32 cellular contexts compared by ENCODE assay signal in the genomic region with DNA sequence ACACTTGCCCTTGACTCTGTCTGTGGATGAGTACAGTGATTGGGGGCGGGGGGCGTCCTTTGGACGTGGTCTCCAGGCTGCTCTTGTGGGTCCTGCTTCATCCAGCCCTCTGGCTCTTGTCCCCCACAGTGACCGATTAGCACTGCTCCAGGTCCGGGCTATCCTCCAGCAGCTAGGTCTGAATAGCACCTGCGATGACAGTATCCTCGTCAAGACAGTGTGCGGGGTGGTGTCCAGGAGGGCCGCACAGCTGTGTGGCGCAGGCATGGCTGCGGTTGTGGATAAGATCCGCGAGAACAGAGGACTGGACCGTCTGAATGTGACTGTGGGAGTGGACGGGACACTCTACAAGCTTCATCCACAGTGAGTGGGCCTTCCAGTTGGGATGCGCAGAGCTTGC. TPM values are rescaled to one million over a fixed set of nuclear protein-coding genes. Genes with fewer than 3 reads are reported as not detected.
DNase-seq lines count a peak whose midpoint lies in the region; ATAC-seq, FAIRE-seq and TF ChIP-seq lines count a peak whose summit lies in the region.
"Had no signal": no experiment of that assay in that cellular context is flagged by ENCODE, and none has a peak within 500 bp of the region (broad histone marks: within the 10 kb centered on the region; RNA-seq: fewer than 3 reads in every experiment).

No MANE protein-coding gene starts in this region.

- H3F3A ChIP-seq in GM23248 (ENCODE audit: insufficient read depth), result peaks cover 18% of the 10 kb centered on the region

- in situ Hi-C loops in HepG2 (cut with HindIII; ENCODE audit: extremely low pct_ligation_motif_present, low pct_unique_long_range_greater_than_20kb), result no loop called here
- in situ Hi-C loops in GM23248 (cut with MboI), result no loop called here

- no peak overlapping the region for H3K4me3 Mint-ChIP-seq in stimulated activated naive CD8-positive, alpha-beta T cell treated with anti-CD3 and anti-CD28 coated beads, Interleukin-15, amount 100 ng/mL, for 72 hours
- H3K4me3 Mint-ChIP-seq: activated CD8-positive, alpha-beta T cell treated with anti-CD3 and anti-CD28 coated beads for 36 hours; endodermal cell; stimulated activated naive CD8-positive, alpha-beta T cell treated with anti-CD3 and anti-CD28 coated beads, Interleukin-15, Interleukin-2, amounts not matched to agents 100 ng/mL and 50 ng/mL, for 24 hours had no signal

- H2AK5ac ChIP-seq in mesenchymal stem cell (ENCODE audit: low read length, severe bottlenecking), result no peak overlapping the region

- DNase-seq in HepG2 (ENCODE audit: low spot score) (no peak), mesenchymal stem cell (no peak), HuH-7 (ENCODE audit: low spot score) (no peak), NCI-H2029 treated with DMSO at 0.1 percent for 48 hours (lab: John Stamatoyannopoulos, UW) (no peak), GM23248 (no peak)
- DNase-seq in stimulated activated naive CD8-positive, alpha-beta T cell treated with anti-CD3 and anti-CD28 coated beads, Interleukin-15, amount 100 ng/mL, for 72 hours, result no peak
- DNase-seq: activated CD8-positive, alpha-beta memory T cell treated with anti-CD3 and anti-CD28 coated beads, Interleukin-2, amount 50 U/mL, for 48 hours; activated CD8-positive, alpha-beta T cell treated with anti-CD3 and anti-CD28 coated beads for 36 hours; activated gamma-delta T cell; BE2C; dermis blood vessel endothelial cell; endodermal cell; esophagus squamous epithelium; foreskin keratinocyte; Karpas-422; kidney glomerular epithelial cell; mammary epithelial cell; NCI-H2029; NCI-H526 treated with DMSO at 0.1 percent for 48 hours; PC-3; retina; SHP77; stimulated activated CD4-positive, alpha-beta T cell treated with anti-CD3 and anti-CD28 coated beads, Interleukin-2, amount 100 ng/mL, for 24 hours had no signal

- no peak for TF ChIP-seq POLR2A in HepG2 (IDR thresholded peaks at IDR 0.05; ENCODE audit: insufficient read depth in 1 of 2, low read depth in 2 of 2, low read length in 2 of 2)

- H3K27me3 Mint-ChIP-seq in stimulated activated naive CD8-positive, alpha-beta T cell treated with anti-CD3 and anti-CD28 coated beads, Interleukin-15, amount 100 ng/mL, for 72 hours, result no peaks in the 10 kb centered on the region
- H3K27me3 Mint-ChIP-seq: activated CD8-positive, alpha-beta T cell treated with anti-CD3 and anti-CD28 coated beads for 36 hours; stimulated activated naive CD8-positive, alpha-beta T cell treated with anti-CD3 and anti-CD28 coated beads, Interleukin-15, Interleukin-2, amounts not matched to agents 100 ng/mL and 50 ng/mL, for 24 hours had no signal

- H4K8ac ChIP-seq in mesenchymal stem cell (ENCODE audit: low read length), result no peak overlapping the region

- no peak overlapping the region for H3K23ac ChIP-seq in mesenchymal stem cell (ENCODE audit: low read length in 2 of 2)

- H2BK12ac ChIP-seq in mesenchymal stem cell (ENCODE audit: low read length in 2 of 2), result no peak overlapping the region

- no peaks in the 10 kb centered on the region for H3K9me2 ChIP-seq in GM23248 (ENCODE audit: insufficient read depth)

- intact Hi-C loops in HepG2 (cut with micrococcal nuclease; ENCODE audit: unreplicated experiment), result no loop called here

- H3K79me2 ChIP-seq in HepG2 (ENCODE audit: insufficient read depth, low read length), result no peaks in the 10 kb centered on the region
- H3K79me2 ChIP-seq in GM23248 (ENCODE audit: insufficient read depth), result 0 out of 2 replicates have a peak, but pooled peaks cover 10% of the 10 kb centered on the region
- H3K79me2 ChIP-seq: parathyroid adenoma had no signal

- no peaks in the 10 kb centered on the region for H3K27me3 ChIP-seq in liver (ENCODE audit: control insufficient read depth in 4 of 4, insufficient read depth in 4 of 4, low read length in 3 of 4)
- H3K27me3 ChIP-seq in HepG2 (ENCODE audit: control insufficient read depth in 1 of 2, insufficient read depth in 2 of 2, low read length in 2 of 2), result peaks cover 0 to 17% of the 10 kb centered on the region in 2 experiments; a peak in 1 of 5 replicates
- H3K27me3 ChIP-seq in mesenchymal stem cell (ENCODE audit: control insufficient read depth in 1 of 2, insufficient read depth in 1 of 2, low read length in 2 of 2), result no peaks in the 10 kb centered on the region
- no peaks in the 10 kb centered on the region for H3K27me3 ChIP-seq in GM23248 (replicated peaks; ENCODE audit: insufficient read depth)
- H3K27me3 ChIP-seq: BE2C, esophagus squamous epithelium, foreskin keratinocyte had no signal

- WGBS in liver, result 80% methylated on average over 16 of the region's 16 CpGs
- 48% methylated on average over 13 of the region's 16 CpGs for WGBS in HepG2 (ENCODE audit: low lambda C conversion rate)
- 97% methylated on average over 16 of the region's 16 CpGs for WGBS in mesenchymal stem cell
- 95 to 96% methylated on average over 16 of the region's 16 CpGs for WGBS in GM23248 (ENCODE audit: low coverage in 1 of 2, low lambda C conversion rate in 2 of 2, missing lambda C conversion rate in 2 of 2), 2 experiments

- no peak overlapping the region for H2BK5ac ChIP-seq in mesenchymal stem cell (ENCODE audit: low read depth, low read length, poor library complexity, severe bottlenecking)

- H3K79me1 ChIP-seq in mesenchymal stem cell (replicated peaks; ENCODE audit: low read length, poor library complexity, severe bottlenecking), result peaks cover 21% of the 10 kb centered on the region

- no peak overlapping the region for H3K14ac ChIP-seq in mesenchymal stem cell (ENCODE audit: low read length in 2 of 2)

- no peak overlapping the region for H3K4me3 ChIP-seq in liver (ENCODE audit: low read depth in 1 of 3, low read length in 3 of 3)
- H3K4me3 ChIP-seq in HepG2 (replicated peaks in 1 of 3; ENCODE audit: insufficient read depth in 1 of 3, low read depth in 2 of 3, low read length in 3 of 3), result no peak overlapping the region
- no peak overlapping the region for H3K4me3 ChIP-seq in mesenchymal stem cell (ENCODE audit: insufficient read depth in 1 of 2, low read depth in 1 of 2, low read length in 2 of 2)
- H3K4me3 ChIP-seq in GM23248, result no peak overlapping the region
- H3K4me3 ChIP-seq: esophagus squamous epithelium, GM12878, smooth muscle cell had no signal

- H3K9ac ChIP-seq in liver (ENCODE audit: low read depth in 1 of 2, low read length in 2 of 2) (no peak overlapping the region), HepG2 (ENCODE audit: insufficient read depth, low read depth, low read length) (no peak overlapping the region), mesenchymal stem cell (ENCODE audit: low read length) (peak overlapping the region; percentile 12), GM23248 (no peak overlapping the region)
- H3K9ac ChIP-seq: parathyroid adenoma had no signal

- no peaks in the 10 kb centered on the region for H3K9me3 Mint-ChIP-seq in stimulated activated naive CD8-positive, alpha-beta T cell treated with anti-CD3 and anti-CD28 coated beads, Interleukin-15, amount 100 ng/mL, for 72 hours
- H3K9me3 Mint-ChIP-seq: activated CD8-positive, alpha-beta T cell treated with anti-CD3 and anti-CD28 coated beads for 36 hours; endodermal cell; stimulated activated naive CD8-positive, alpha-beta T cell treated with anti-CD3 and anti-CD28 coated beads, Interleukin-15, Interleukin-2, amounts not matched to agents 100 ng/mL and 50 ng/mL, for 24 hours had no signal

- no peaks in the 10 kb centered on the region for H3K4me1 ChIP-seq in liver (ENCODE audit: control insufficient read depth in 4 of 4, insufficient read depth in 4 of 4, low read length in 3 of 4)
- no peaks in the 10 kb centered on the region for H3K4me1 ChIP-seq in HepG2 (ENCODE audit: insufficient read depth, low read length)
- no peaks in the 10 kb centered on the region for H3K4me1 ChIP-seq in mesenchymal stem cell (ENCODE audit: control insufficient read depth, insufficient read depth, low read depth, low read length)
- peaks cover 13% of the 10 kb centered on the region for H3K4me1 ChIP-seq in GM23248 (ENCODE audit: insufficient read depth)
- H3K4me1 ChIP-seq: foreskin keratinocyte, parathyroid adenoma had no signal

- H3K4me2 ChIP-seq in HepG2 (ENCODE audit: low read depth, low read length), result no peak overlapping the region
- no peak overlapping the region for H3K4me2 ChIP-seq in mesenchymal stem cell (ENCODE audit: low read length, poor library complexity, severe bottlenecking)
- no peak overlapping the region for H3K4me2 ChIP-seq in GM23248 (ENCODE audit: unreplicated experiment)
- H3K4me2 ChIP-seq: smooth muscle cell had no signal

- no peak overlapping the region for H2AFZ ChIP-seq in HepG2 (ENCODE audit: low read length)
- H2AFZ ChIP-seq in mesenchymal stem cell (ENCODE audit: low read depth, low read length), result no peak overlapping the region
- H2AFZ ChIP-seq in GM23248, result no peak overlapping the region
- H2AFZ ChIP-seq: parathyroid adenoma had no signal

- TF ChIP-seq RAD21 in liver (IDR thresholded peaks at IDR 0.05) (no peak), HepG2 (CRISPR knock-in tag; IDR thresholded peaks at IDR 0.05) (no peak)

- CTCF ChIA-PET in HepG2 (lab: Yijun Ruan, JAX; ENCODE audit: low intra/inter-chr PET ratio, low total read pairs), result no interaction called here

- no peak; the same call in 2 of the 3 replicates for ATAC-seq in HepG2
- ATAC-seq in esophagus mucosa, result peak; percentile 4
- no peak for ATAC-seq in stimulated activated naive CD8-positive, alpha-beta T cell treated with anti-CD3 and anti-CD28 coated beads, Interleukin-15, amount 100 ng/mL, for 72 hours
- ATAC-seq: activated CD8-positive, alpha-beta T cell treated with anti-CD3 and anti-CD28 coated beads for 36 hours; foreskin keratinocyte; GM12878; PC-3 had no signal

- H3K4ac ChIP-seq in mesenchymal stem cell (ENCODE audit: low read depth in 1 of 2, low read length in 2 of 2), result no peak overlapping the region

- no peak for FAIRE-seq in HepG2 (lab: Jason Lieb, UNC)
- FAIRE-seq: GM12878, H54 had no signal

- TF ChIP-seq CTCF in liver (IDR thresholded peaks at IDR 0.05; ENCODE audit: low read depth, low read length, missing input control) (no peak), HepG2 (CRISPR knock-in tag; IDR thresholded peaks at IDR 0.05) (no peak)

- H4K91ac ChIP-seq in mesenchymal stem cell (ENCODE audit: low read length), result no peak overlapping the region

- H3K27ac ChIP-seq in liver (ENCODE audit: low read depth in 1 of 2, low read length in 2 of 2) (peak overlapping the region; percentile 48 to 51), HepG2 (ENCODE audit: extremely low read length, insufficient read depth, low read length) (no peak overlapping the region), mesenchymal stem cell (ENCODE audit: low read length, poor library complexity, severe bottlenecking) (no peak overlapping the region), GM23248 (no peak overlapping the region)
- H3K27ac ChIP-seq: foreskin keratinocyte, HL-60, parathyroid adenoma had no signal

- no TSS peak for BruUV-seq in HepG2 (replicated peaks; lab: Mats Ljungman, UMichigan)

- H3K9me3 ChIP-seq in liver (ENCODE audit: control insufficient read depth in 4 of 4, low read length in 3 of 4), result no peaks in the 10 kb centered on the region
- H3K9me3 ChIP-seq in HepG2 (ENCODE audit: low read length), result no peaks in the 10 kb centered on the region
- H3K9me3 ChIP-seq in mesenchymal stem cell (ENCODE audit: control insufficient read depth, low read length), result no peaks in the 10 kb centered on the region
- H3K9me3 ChIP-seq in GM23248 (ENCODE audit: low read depth), result no peaks in the 10 kb centered on the region
- H3K9me3 ChIP-seq: BE2C, esophagus squamous epithelium had no signal

- H4K20me1 ChIP-seq in HepG2 (ENCODE audit: insufficient read depth, low read length) (no peaks in the 10 kb centered on the region), GM23248 (ENCODE audit: insufficient read depth) (no peaks in the 10 kb centered on the region)

- no peak overlapping the region for H2BK120ac ChIP-seq in mesenchymal stem cell (ENCODE audit: low read depth, low read length)

- H3K4me1 Mint-ChIP-seq in stimulated activated naive CD8-positive, alpha-beta T cell treated with anti-CD3 and anti-CD28 coated beads, Interleukin-15, amount 100 ng/mL, for 72 hours, result no peaks in the 10 kb centered on the region
- H3K4me1 Mint-ChIP-seq: endodermal cell had no signal

- TF ChIP-seq EP300 in HepG2 (IDR thresholded peaks at IDR 0.05; ENCODE audit: low read depth in 2 of 2, low read length in 2 of 2), result no peak
- TF ChIP-seq EP300 in HepG2 (CRISPR knock-in tag; IDR thresholded peaks at IDR 0.05; ENCODE audit: borderline replicate concordance), result no peak

- POLR2A ChIA-PET in HepG2 (lab: Yijun Ruan, JAX), result no interaction called here

- H3K36me3 ChIP-seq in liver (ENCODE audit: control insufficient read depth in 4 of 4, insufficient read depth in 3 of 4, low read depth in 1 of 4, low read length in 3 of 4) (peaks cover 0 to 4% (median 0%) of the 10 kb centered on the region in 4 donors), HepG2 (replicated peaks in 1 of 2; ENCODE audit: control insufficient read depth in 1 of 2, insufficient read depth in 2 of 2, low read length in 2 of 2) (no peaks in the 10 kb centered on the region), mesenchymal stem cell (ENCODE audit: control insufficient read depth in 1 of 2, insufficient read depth in 2 of 2, low read depth in 1 of 2, low read length in 2 of 2) (peaks cover 66 to 80% of the 10 kb centered on the region in 2 experiments), GM23248 (ENCODE audit: low read depth) (peaks cover 27% of the 10 kb centered on the region; the same call in 1 of the 2 replicates)

- peak overlapping the region in 1 of 2 donors; percentile 64 for H3K27ac Mint-ChIP-seq in stimulated activated naive CD8-positive, alpha-beta T cell treated with anti-CD3 and anti-CD28 coated beads, Interleukin-15, amount 100 ng/mL, for 72 hours
- H3K27ac Mint-ChIP-seq: endodermal cell; stimulated activated naive CD8-positive, alpha-beta T cell treated with anti-CD3 and anti-CD28 coated beads, Interleukin-15, Interleukin-2, amounts not matched to agents 100 ng/mL and 50 ng/mL, for 24 hours had no signal

- H2BK15ac ChIP-seq in mesenchymal stem cell (ENCODE audit: low read depth, poor library complexity, severe bottlenecking), result no peak overlapping the region

- H3K18ac ChIP-seq in mesenchymal stem cell (ENCODE audit: low read depth in 1 of 2, low read length in 2 of 2), result no peak overlapping the region

RNA-seq across cellular contexts. Expression of gene TACR2, which starts 18.3 kb away (rescaled TPM):
- total RNA-seq in liver, result under 1 TPM in 1 of 2 donors, not detected in 1; 0.08 TPM
- polyA plus RNA-seq in liver, result under 1 TPM; 0.12 to 0.18 TPM
- total RNA-seq in HepG2 (2016; rRNA removed; fragmentation: Illumina TruSeq; extraction: Trizol), result not detected in 2 replicates
- not detected in 2 replicates for total RNA-seq in HepG2 (2016; cell fraction: cytosol; rRNA removed; fragmentation: Illumina TruSeq; extraction: Trizol; ENCODE audit: low read depth)
- not detected in 2 replicates for total RNA-seq in HepG2 (2016; cell fraction: insoluble cytoplasmic fraction; rRNA removed; fragmentation: Illumina TruSeq; extraction: Trizol)
- not detected in 2 replicates for total RNA-seq in HepG2 (2016; cell fraction: membrane; rRNA removed; fragmentation: Illumina TruSeq; extraction: Trizol)
- not detected in 2 replicates for total RNA-seq in HepG2 (2016; cell fraction: nucleus; rRNA removed; fragmentation: Illumina TruSeq; extraction: Trizol)
- polyA plus RNA-seq in HepG2 (2011; rRNA removed), result 0.04 TPM in 1 of 2 replicates, not detected in the other
- 0.03 TPM in 2 replicates for polyA plus RNA-seq in HepG2 (2011; cell fraction: cytosol; rRNA removed)
- polyA plus RNA-seq in HepG2 (2011; cell fraction: nucleus; rRNA removed), result not detected in 2 replicates
- polyA plus RNA-seq in HepG2 (2012), result not detected in 2 replicates
- polyA plus RNA-seq in HepG2 (2016; cell fraction: cytosol; fragmentation: Illumina TruSeq; extraction: Trizol; ENCODE audit: low read depth), result not detected in 2 replicates
- polyA plus RNA-seq in HepG2 (2016; cell fraction: insoluble cytoplasmic fraction; fragmentation: Illumina TruSeq; extraction: Trizol; ENCODE audit: low read depth), result not detected in 2 replicates
- not detected in 2 replicates for polyA plus RNA-seq in HepG2 (2016; cell fraction: membrane; fragmentation: Illumina TruSeq; extraction: Trizol; ENCODE audit: low read depth)
- polyA plus RNA-seq in HepG2 (2016; cell fraction: nucleus; fragmentation: Illumina TruSeq; extraction: Trizol; ENCODE audit: insufficient read depth, low read depth), result not detected in 2 replicates
- polyA minus RNA-seq in HepG2 (2011; rRNA and poly(A)+ RNA removed; ENCODE audit: low replicate concordance), result 0.48 TPM in 1 of 2 replicates, not detected in the other
- not detected in 2 replicates for polyA minus RNA-seq in HepG2 (2011; cell fraction: cytosol; rRNA and poly(A)+ RNA removed)
- polyA minus RNA-seq in HepG2 (2011; cell fraction: nucleus; rRNA and poly(A)+ RNA removed), result not detected in 2 replicates
- 1.2 TPM for total RNA-seq in esophagus mucosa
- not detected for polyA plus RNA-seq in mesenchymal stem cell (2013, experiment 1 of 2)
- 0.01 TPM for polyA plus RNA-seq in mesenchymal stem cell (2013, experiment 2 of 2)
- total RNA-seq in GM23248 (2014; rRNA removed; shearing (Covaris generic)), result 0.54 TPM in 1 of 2 replicates, not detected in the other
- polyA plus RNA-seq in GM23248 (2016; fragmentation: Nextera tagmentation; extraction: Ambion mirVana), result 0.24 and 0.25 TPM in 2 replicates
- total RNA-seq: activated CD8-positive, alpha-beta T cell treated with anti-CD3 and anti-CD28 coated beads for 36 hours; endodermal cell; foreskin keratinocyte; GM12878; mammary epithelial cell; smooth muscle cell had no signal
- polyA plus RNA-seq: neural cell had no signal

RNA-seq across cellular contexts. Expression of gene TSPAN15, which starts 52.8 kb away (rescaled TPM):
- 1 to 10 TPM; 2.6 to 4.0 TPM for total RNA-seq in liver
- 1 to 10 TPM; 2.0 to 4.3 TPM for polyA plus RNA-seq in liver
- total RNA-seq in HepG2 (2016; rRNA removed; fragmentation: Illumina TruSeq; extraction: Trizol), result 0.27 and 0.34 TPM in 2 replicates
- 0.61 and 0.88 TPM in 2 replicates for total RNA-seq in HepG2 (2016; cell fraction: cytosol; rRNA removed; fragmentation: Illumina TruSeq; extraction: Trizol; ENCODE audit: low read depth)
- 0.28 TPM in 2 replicates for total RNA-seq in HepG2 (2016; cell fraction: insoluble cytoplasmic fraction; rRNA removed; fragmentation: Illumina TruSeq; extraction: Trizol)
- 0.62 and 0.80 TPM in 2 replicates for total RNA-seq in HepG2 (2016; cell fraction: membrane; rRNA removed; fragmentation: Illumina TruSeq; extraction: Trizol)
- 0.28 and 1.2 TPM in 2 replicates for total RNA-seq in HepG2 (2016; cell fraction: nucleus; rRNA removed; fragmentation: Illumina TruSeq; extraction: Trizol)
- polyA plus RNA-seq in HepG2 (2011; rRNA removed), result 3.2 and 5.1 TPM in 2 replicates
- polyA plus RNA-seq in HepG2 (2011; cell fraction: cytosol; rRNA removed), result 5.3 and 5.4 TPM in 2 replicates
- polyA plus RNA-seq in HepG2 (2011; cell fraction: nucleus; rRNA removed), result 2.8 and 3.1 TPM in 2 replicates
- polyA plus RNA-seq in HepG2 (2012), result 3.9 and 5.4 TPM in 2 replicates
- polyA plus RNA-seq in HepG2 (2016; cell fraction: cytosol; fragmentation: Illumina TruSeq; extraction: Trizol; ENCODE audit: low read depth), result 0.62 and 0.84 TPM in 2 replicates
- 0.35 and 0.72 TPM in 2 replicates for polyA plus RNA-seq in HepG2 (2016; cell fraction: insoluble cytoplasmic fraction; fragmentation: Illumina TruSeq; extraction: Trizol; ENCODE audit: low read depth)
- polyA plus RNA-seq in HepG2 (2016; cell fraction: membrane; fragmentation: Illumina TruSeq; extraction: Trizol; ENCODE audit: low read depth), result 0.59 and 0.94 TPM in 2 replicates
- 1.5 and 2.6 TPM in 2 replicates for polyA plus RNA-seq in HepG2 (2016; cell fraction: nucleus; fragmentation: Illumina TruSeq; extraction: Trizol; ENCODE audit: insufficient read depth, low read depth)
- polyA minus RNA-seq in HepG2 (2011; rRNA and poly(A)+ RNA removed; ENCODE audit: low replicate concordance), result 7.5 and 42.0 TPM in 2 replicates
- 1.6 and 1.8 TPM in 2 replicates for polyA minus RNA-seq in HepG2 (2011; cell fraction: cytosol; rRNA and poly(A)+ RNA removed)
- 2.8 and 3.5 TPM in 2 replicates for polyA minus RNA-seq in HepG2 (2011; cell fraction: nucleus; rRNA and poly(A)+ RNA removed)
- total RNA-seq in esophagus mucosa, result 3.4 TPM
- 19.6 TPM for polyA plus RNA-seq in mesenchymal stem cell (2013, experiment 1 of 2)
- polyA plus RNA-seq in mesenchymal stem cell (2013, experiment 2 of 2), result 19.5 TPM
- total RNA-seq in GM23248 (2014; rRNA removed; shearing (Covaris generic)), result not detected in 2 replicates
- 0.29 and 0.34 TPM in 2 replicates for polyA plus RNA-seq in GM23248 (2016; fragmentation: Nextera tagmentation; extraction: Ambion mirVana)

Comparison
In these comparisons a context has a peak if more than half of its experiments do, and no peak if none do; other contexts are left out.
1. H3K27ac ChIP-seq: peak in liver (2 of 2); none in HepG2 (single experiment), mesenchymal stem cell (single experiment) and GM23248 (single experiment).